9 cellular contexts compared by ENCODE assay signal in genomic region chr18:5546660-5547059, GRCh38. TPM values are rescaled to one million over a fixed set of nuclear protein-coding genes. Genes with fewer than 3 reads are reported as not detected.
DNase-seq lines count a peak whose midpoint lies in the region; ATAC-seq and TF ChIP-seq lines count a peak whose summit lies in the region.
"Had no signal": no experiment of that assay in that cellular context is flagged by ENCODE, and none has a peak within 500 bp of the region (broad histone marks: within the 10 kb centered on the region; RNA-seq: fewer than 3 reads in every experiment).

No MANE protein-coding gene starts in this region.

- TF ChIP-seq CTCF in retinal pigment epithelial cell (conservative IDR thresholded peaks at IDR 0.05; ENCODE audit: low read depth, low read length): peak; percentile 74

- no peaks in the 10 kb centered on the region for H3K9me3 ChIP-seq in T-helper 17 cell (ENCODE audit: control insufficient read depth, low read length, poor library complexity, severe bottlenecking)

- peaks cover 2% of the 10 kb centered on the region for H3K4me1 Mint-ChIP-seq in T-helper 17 cell

- H3K4me3 Mint-ChIP-seq in T-helper 17 cell: no peak overlapping the region

- DNase-seq in NCI-H2107 treated with DMSO at 0.1 percent for 48 hours (lab: John Stamatoyannopoulos, UW; ENCODE audit: unreplicated experiment): peak; percentile 12
- no peak for DNase-seq in NCI-H2107 (lab: John Stamatoyannopoulos, UW)
- peak; percentile 45 for DNase-seq in RKO (ENCODE audit: low spot score)
- DNase-seq in foreskin melanocyte: peak; percentile 64
- no peak for DNase-seq in retinal pigment epithelial cell (ENCODE audit: low read depth)
- no peak for DNase-seq in T-helper 1 cell
- no peak for DNase-seq in AG08396 (ENCODE audit: low spot score)
- no peak for DNase-seq in T-helper 17 cell

- no peak for ATAC-seq in T-helper 17 cell

- no peak overlapping the region for H3K4me3 ChIP-seq in retinal pigment epithelial cell (ENCODE audit: low read length)
- H3K4me3 ChIP-seq: BLaER1 had no signal

- H3K27me3 Mint-ChIP-seq in T-helper 17 cell: peaks cover 47% of the 10 kb centered on the region

- H3K27ac Mint-ChIP-seq in T-helper 17 cell: no peak overlapping the region

- H3K36me3 Mint-ChIP-seq in T-helper 17 cell (ENCODE audit: low read depth): peaks cover 2% of the 10 kb centered on the region

RNA-seq across cellular contexts. Expression of gene EPB41L3, which starts 2.9 kb away (rescaled TPM):
- 10 to 100 TPM in 1 of 2 donors, 1 to 10 TPM in 1; 1.9 to 15.3 TPM for total RNA-seq in T-helper 17 cell

Comparison
In these comparisons a context has a peak if more than half of its experiments do, and no peak if none do; other contexts are left out.
1. DNase-seq: peak in NCI-H2107 treated with DMSO at 0.1 percent for 48 hours (single experiment), RKO (single experiment) and foreskin melanocyte (single experiment); none in NCI-H2107 (single experiment), retinal pigment epithelial cell (single experiment), T-helper 1 cell (0 of 5), AG08396 (single experiment) and T-helper 17 cell (0 of 3).